ENCODE assay signal across 1 cellular context in the genomic region with DNA sequence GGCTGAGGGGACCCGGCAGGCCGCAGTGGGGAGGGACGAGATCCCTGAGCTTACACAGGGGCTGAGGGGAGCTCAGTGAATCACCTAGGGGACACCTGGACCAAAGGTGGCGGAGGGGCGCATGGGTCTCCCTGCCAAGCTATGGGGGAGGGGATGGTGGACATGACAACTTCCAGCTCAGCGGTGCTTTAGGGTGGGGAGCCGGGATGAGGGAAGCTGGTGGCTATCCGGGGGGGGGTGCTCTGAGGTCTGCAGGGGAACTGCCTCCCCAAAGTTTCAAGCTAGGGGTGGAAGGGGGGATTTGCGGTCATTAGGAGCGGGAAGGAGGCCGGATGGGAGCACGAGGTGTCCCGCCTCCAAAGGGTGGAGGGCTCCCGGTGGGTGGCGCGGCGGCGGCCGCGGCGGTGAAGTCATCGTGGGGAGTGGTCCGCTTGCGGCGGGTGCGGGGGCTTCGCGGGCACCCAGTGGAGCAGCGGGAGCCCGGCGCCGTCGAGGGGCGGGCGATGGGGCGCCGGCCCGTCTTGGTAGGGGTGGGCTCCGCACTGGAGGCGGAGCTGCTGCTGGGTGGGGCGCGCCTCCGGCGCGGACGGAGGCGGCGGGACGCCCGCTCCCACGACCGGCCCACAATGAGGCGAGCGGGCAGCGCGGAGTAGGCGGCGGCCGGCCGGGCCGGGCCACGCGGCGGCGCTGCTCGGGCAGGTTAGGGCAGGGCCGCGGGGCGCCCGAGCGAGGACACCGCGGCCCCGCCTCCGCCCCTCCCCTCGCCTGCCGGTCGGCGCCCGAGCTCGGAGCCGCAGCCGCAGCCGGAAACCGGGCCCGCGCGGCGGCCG.
TF ChIP-seq lines count a peak whose summit lies in the region.

A gene with protein sequence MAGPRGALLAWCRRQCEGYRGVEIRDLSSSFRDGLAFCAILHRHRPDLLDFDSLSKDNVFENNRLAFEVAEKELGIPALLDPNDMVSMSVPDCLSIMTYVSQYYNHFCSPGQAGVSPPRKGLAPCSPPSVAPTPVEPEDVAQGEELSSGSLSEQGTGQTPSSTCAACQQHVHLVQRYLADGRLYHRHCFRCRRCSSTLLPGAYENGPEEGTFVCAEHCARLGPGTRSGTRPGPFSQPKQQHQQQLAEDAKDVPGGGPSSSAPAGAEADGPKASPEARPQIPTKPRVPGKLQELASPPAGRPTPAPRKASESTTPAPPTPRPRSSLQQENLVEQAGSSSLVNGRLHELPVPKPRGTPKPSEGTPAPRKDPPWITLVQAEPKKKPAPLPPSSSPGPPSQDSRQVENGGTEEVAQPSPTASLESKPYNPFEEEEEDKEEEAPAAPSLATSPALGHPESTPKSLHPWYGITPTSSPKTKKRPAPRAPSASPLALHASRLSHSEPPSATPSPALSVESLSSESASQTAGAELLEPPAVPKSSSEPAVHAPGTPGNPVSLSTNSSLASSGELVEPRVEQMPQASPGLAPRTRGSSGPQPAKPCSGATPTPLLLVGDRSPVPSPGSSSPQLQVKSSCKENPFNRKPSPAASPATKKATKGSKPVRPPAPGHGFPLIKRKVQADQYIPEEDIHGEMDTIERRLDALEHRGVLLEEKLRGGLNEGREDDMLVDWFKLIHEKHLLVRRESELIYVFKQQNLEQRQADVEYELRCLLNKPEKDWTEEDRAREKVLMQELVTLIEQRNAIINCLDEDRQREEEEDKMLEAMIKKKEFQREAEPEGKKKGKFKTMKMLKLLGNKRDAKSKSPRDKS (plus strand): TSS at position 764 of the 830 bp plus-strand sequence. CDS start 126 bp downstream, outside the sequence.

TF ChIP-seq in H1, 55 proteins besides CTCF, POLR2A, EP300 and RAD21:
- TF ChIP-seq ASH2L (IDR thresholded peaks at IDR 0.05; ENCODE audit: low read length): no peak
- TF ChIP-seq RBBP5 (IDR thresholded peaks at IDR 0.05; ENCODE audit: borderline replicate concordance, low read depth, low read length): peak; percentile 30; the same call in 1 of the 2 replicates
- no peak for TF ChIP-seq JUND (IDR thresholded peaks at IDR 0.05; ENCODE audit: low read length)
- no peak for TF ChIP-seq SIX5 (IDR thresholded peaks at IDR 0.05; ENCODE audit: low read depth, low read length)
- TF ChIP-seq, protein P1, sequence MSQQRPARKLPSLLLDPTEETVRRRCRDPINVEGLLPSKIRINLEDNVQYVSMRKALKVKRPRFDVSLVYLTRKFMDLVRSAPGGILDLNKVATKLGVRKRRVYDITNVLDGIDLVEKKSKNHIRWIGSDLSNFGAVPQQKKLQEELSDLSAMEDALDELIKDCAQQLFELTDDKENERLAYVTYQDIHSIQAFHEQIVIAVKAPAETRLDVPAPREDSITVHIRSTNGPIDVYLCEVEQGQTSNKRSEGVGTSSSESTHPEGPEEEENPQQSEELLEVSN (IDR thresholded peaks at IDR 0.05): peak; percentile 86
- no peak for TF ChIP-seq SAP30 (IDR thresholded peaks at IDR 0.05; ENCODE audit: insufficient read depth, insufficient replicate concordance, low read length)
- TF ChIP-seq, protein P2, sequence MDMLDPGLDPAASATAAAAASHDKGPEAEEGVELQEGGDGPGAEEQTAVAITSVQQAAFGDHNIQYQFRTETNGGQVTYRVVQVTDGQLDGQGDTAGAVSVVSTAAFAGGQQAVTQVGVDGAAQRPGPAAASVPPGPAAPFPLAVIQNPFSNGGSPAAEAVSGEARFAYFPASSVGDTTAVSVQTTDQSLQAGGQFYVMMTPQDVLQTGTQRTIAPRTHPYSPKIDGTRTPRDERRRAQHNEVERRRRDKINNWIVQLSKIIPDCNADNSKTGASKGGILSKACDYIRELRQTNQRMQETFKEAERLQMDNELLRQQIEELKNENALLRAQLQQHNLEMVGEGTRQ (IDR thresholded peaks at IDR 0.05; ENCODE audit: low read length): no peak
- TF ChIP-seq BACH1 (IDR thresholded peaks at IDR 0.05; ENCODE audit: low read length): no peak
- no peak for TF ChIP-seq CREB1 (IDR thresholded peaks at IDR 0.05)
- TF ChIP-seq PHF8 (conservative IDR thresholded peaks at IDR 0.05; ENCODE audit: low read depth, low read length): no peak; the same call in 1 of the 2 replicates
- TF ChIP-seq, protein P3, sequence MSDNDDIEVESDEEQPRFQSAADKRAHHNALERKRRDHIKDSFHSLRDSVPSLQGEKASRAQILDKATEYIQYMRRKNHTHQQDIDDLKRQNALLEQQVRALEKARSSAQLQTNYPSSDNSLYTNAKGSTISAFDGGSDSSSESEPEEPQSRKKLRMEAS (IDR thresholded peaks at IDR 0.05): peak; percentile 17
- no peak for TF ChIP-seq CHD2 (IDR thresholded peaks at IDR 0.05; ENCODE audit: low read length)
- no peak for TF ChIP-seq CHD1 (IDR thresholded peaks at IDR 0.05; ENCODE audit: low read depth, low read length)
- TF ChIP-seq TAF1 (IDR thresholded peaks at IDR 0.05; ENCODE audit: low read depth, low read length): peak; percentile 44
- peak; percentile 25 for TF ChIP-seq TAF7 (optimal IDR thresholded peaks at IDR 0.05; ENCODE audit: borderline replicate concordance, low read depth, low read length)
- TF ChIP-seq, protein P4, sequence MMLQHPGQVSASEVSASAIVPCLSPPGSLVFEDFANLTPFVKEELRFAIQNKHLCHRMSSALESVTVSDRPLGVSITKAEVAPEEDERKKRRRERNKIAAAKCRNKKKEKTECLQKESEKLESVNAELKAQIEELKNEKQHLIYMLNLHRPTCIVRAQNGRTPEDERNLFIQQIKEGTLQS (IDR thresholded peaks at IDR 0.05; ENCODE audit: insufficient read depth, low read depth, low read length): no peak
- TF ChIP-seq RFX5 (IDR thresholded peaks at IDR 0.05; ENCODE audit: borderline replicate concordance, low read depth, low read length): no peak
- TF ChIP-seq SP2 (IDR thresholded peaks at IDR 0.05; ENCODE audit: low read length): no peak
TF ChIP-seq in H1: peak in this region for 5.
